ENCODE assay signal across 9 cellular contexts in genomic region chrX:2692221-2693122, GRCh38. TPM values are rescaled to one million over a fixed set of nuclear protein-coding genes. Genes with fewer than 3 reads are reported as not detected.
A peak's percentile ranks its signal among the peaks of the same experiment; 100 is the strongest.
DNase-seq lines count a peak whose midpoint lies in the region; FAIRE-seq and TF ChIP-seq lines count a peak whose summit lies in the region.
"Had no signal": no experiment of that assay in that cellular context is flagged by ENCODE, and none has a peak within 500 bp of the region (broad histone marks: within the 10 kb centered on the region; RNA-seq: fewer than 3 reads in every experiment).

No MANE protein-coding gene starts in this region.

- WGBS in testis, 2 donors: 5 to 6% methylated on average over 25 of the region's 25 CpGs

- H3K27me3 ChIP-seq in keratinocyte (ENCODE audit: control insufficient read depth, extremely low read depth, insufficient read depth, low read length) (no peaks in the 10 kb centered on the region), testis (no peaks in the 10 kb centered on the region)

- no peak for TF ChIP-seq POLR2A in testis (IDR thresholded peaks at IDR 0.05)

- peak overlapping the region; percentile 91 for H3K27ac ChIP-seq in keratinocyte (ENCODE audit: control insufficient read depth, insufficient read depth, low read length)
- H3K27ac ChIP-seq in testis: peak overlapping the region; percentile 85 to 95

- peaks cover 4% of the 10 kb centered on the region for H3K9me1 ChIP-seq in keratinocyte (ENCODE audit: control insufficient read depth, extremely low read depth, insufficient read depth, low read length)

- in situ Hi-C loops in astrocyte of the spinal cord (cut with HindIII; ENCODE audit: low sequenced_read_pairs): no loop called here

- H3K4me3 ChIP-seq in astrocyte of the spinal cord (ENCODE audit: low read depth, low read length) (peak overlapping the region; percentile 78), keratinocyte (ENCODE audit: control insufficient read depth in 2 of 3, extremely low read depth in 1 of 3, insufficient read depth in 2 of 3, low read depth in 1 of 3, low read length in 3 of 3) (peak overlapping the region; percentile 84 to 96 (median 85)), testis (peak overlapping the region; percentile 80 to 98)

- no peaks in the 10 kb centered on the region for H3K9me3 ChIP-seq in keratinocyte (ENCODE audit: control insufficient read depth, low read depth, low read length)
- no peaks in the 10 kb centered on the region for H3K9me3 ChIP-seq in testis

- peaks cover 48% of the 10 kb centered on the region for H3K79me2 ChIP-seq in keratinocyte (ENCODE audit: control insufficient read depth, insufficient read depth, low read length)

- peak overlapping the region; percentile 93 for H3K4me2 ChIP-seq in keratinocyte (ENCODE audit: control insufficient read depth, extremely low read depth, insufficient read depth, low read depth, low read length)

- DNase-seq in activated effector memory CD4-positive, alpha-beta T cell treated with anti-CD3 and anti-CD28 coated beads, Interleukin-2, amount 50 U/mL, for 16 hours: peak; percentile 74
- no peak for DNase-seq in activated effector memory CD4-positive, alpha-beta T cell treated with Interleukin-2 at 50 U/mL for 16 hours
- DNase-seq in astrocyte of the spinal cord (ENCODE audit: low read depth, low spot score) (peak; percentile 62), keratinocyte (ENCODE audit: low read depth, low spot score) (no peak), testis (peak; percentile 63), NCI-H1436 treated with DMSO at 0.1 percent for 48 hours (lab: John Stamatoyannopoulos, UW) (no peak), GM19240 (ENCODE audit: insufficient read length, low spot score) (no peak), globus pallidus (ENCODE audit: low spot score) (no peak)

- H3K9ac ChIP-seq in keratinocyte (ENCODE audit: control insufficient read depth, extremely low read depth, insufficient read depth, low read length): peak overlapping the region; percentile 97

- TF ChIP-seq CTCF in astrocyte of the spinal cord (IDR thresholded peaks at IDR 0.05; ENCODE audit: low read depth, low read length): no peak
- no peak for TF ChIP-seq CTCF in keratinocyte (optimal IDR thresholded peaks at IDR 0.05 in 1 of 3, IDR thresholded peaks at IDR 0.05 in 1 of 3, conservative IDR thresholded peaks at IDR 0.05 in 1 of 3; ENCODE audit: extremely low read depth in 1 of 3, insufficient read depth in 2 of 3, low read length in 3 of 3)
- TF ChIP-seq CTCF in testis (IDR thresholded peaks at IDR 0.05): no peak

- intact Hi-C loops in testis (cut with DNase I; ENCODE audit: low total_unique reads): no loop called here

- dilution Hi-C loops in keratinocyte (cut with MboI; ENCODE audit: extremely low pct_ligation_motif_present, low sequenced_read_pairs): no loop called here

- no peak for FAIRE-seq in keratinocyte (lab: Jason Lieb, UNC)

- H3K4me1 ChIP-seq in keratinocyte (ENCODE audit: control insufficient read depth, extremely low read depth, insufficient read depth, low read length): peaks cover 31% of the 10 kb centered on the region
- H3K4me1 ChIP-seq in testis: peaks cover 44% of the 10 kb centered on the region

- H2AFZ ChIP-seq in keratinocyte (ENCODE audit: control insufficient read depth, low read length): no peak overlapping the region

- no peaks in the 10 kb centered on the region for H3K36me3 ChIP-seq in keratinocyte (ENCODE audit: control insufficient read depth in 2 of 2, extremely low read depth in 1 of 2, insufficient read depth in 2 of 2, low read length in 2 of 2)
- no peaks in the 10 kb centered on the region for H3K36me3 ChIP-seq in testis (ENCODE audit: low read depth, missing control alignments)

- peaks cover 2% of the 10 kb centered on the region for H4K20me1 ChIP-seq in keratinocyte (ENCODE audit: control insufficient read depth, extremely low read depth, insufficient read depth, low read length)

RNA-seq across cellular contexts. Expression of gene CD99, which starts 1.4 kb away (rescaled TPM):
- 33.8 to 165 TPM (median 74.4 TPM) in 3 replicates for polyA plus RNA-seq in keratinocyte
- polyA plus RNA-seq in keratinocyte (2011; ENCODE audit: low read depth): 38.5 TPM
- polyA plus RNA-seq in keratinocyte (2011; cell fraction: cytosol; rRNA removed): 68.5 and 123 TPM in 2 replicates
- polyA plus RNA-seq in keratinocyte (2011; cell fraction: nucleus; rRNA removed): 96.6 and 113 TPM in 2 replicates
- 71.6 and 247 TPM in 2 replicates for polyA plus RNA-seq in keratinocyte (2012; ENCODE audit: low replicate concordance)
- 31.3 to 57.0 TPM (median 41.1 TPM) in 3 replicates for polyA minus RNA-seq in keratinocyte
- 60.2 TPM for polyA minus RNA-seq in keratinocyte (2011; cell fraction: cytosol; rRNA and poly(A)+ RNA removed)
- 26.3 and 33.7 TPM in 2 replicates for polyA minus RNA-seq in keratinocyte (2011; cell fraction: nucleus; rRNA and poly(A)+ RNA removed)
- total RNA-seq in testis: 1,000 to 10,000 TPM in 1 of 2 donors, 100 to 1,000 TPM in 1; 733 to 1,032 TPM
- 450 TPM for polyA plus RNA-seq in testis (ENCODE audit: insufficient read depth, low read depth, low replicate concordance)

RNA-seq across cellular contexts. Expression of gene XG, which starts 59.4 kb away (rescaled TPM):
- polyA plus RNA-seq in keratinocyte (56.5 to 74.4 TPM (median 70.9 TPM) in 3 replicates), testis (ENCODE audit: insufficient read depth, low read depth, low replicate concordance) (0.88 TPM)
- polyA plus RNA-seq in keratinocyte (2011; ENCODE audit: low read depth): 17.7 TPM
- 54.9 and 70.1 TPM in 2 replicates for polyA plus RNA-seq in keratinocyte (2011; cell fraction: cytosol; rRNA removed)
- 87.6 and 94.9 TPM in 2 replicates for polyA plus RNA-seq in keratinocyte (2011; cell fraction: nucleus; rRNA removed)
- polyA plus RNA-seq in keratinocyte (2012; ENCODE audit: low replicate concordance): 46.5 and 57.1 TPM in 2 replicates
- 20.9 to 40.6 TPM (median 37.7 TPM) in 3 replicates for polyA minus RNA-seq in keratinocyte
- polyA minus RNA-seq in keratinocyte (2011; cell fraction: cytosol; rRNA and poly(A)+ RNA removed): 48.2 TPM
- polyA minus RNA-seq in keratinocyte (2011; cell fraction: nucleus; rRNA and poly(A)+ RNA removed): 44.5 and 64.5 TPM in 2 replicates
- total RNA-seq in testis: under 1 TPM; 0.19 to 0.63 TPM
- total RNA-seq: glomerular endothelial cell had no signal

Comparison
In these comparisons a context has a peak if more than half of its experiments do, and no peak if none do; other contexts are left out.
1. DNase-seq: peak in activated effector memory CD4-positive, alpha-beta T cell treated with anti-CD3 and anti-CD28 coated beads, Interleukin-2, amount 50 U/mL, for 16 hours (single experiment), astrocyte of the spinal cord (single experiment) and testis (single experiment); none in activated effector memory CD4-positive, alpha-beta T cell treated with Interleukin-2 at 50 U/mL for 16 hours (single experiment), keratinocyte (single experiment), NCI-H1436 treated with DMSO at 0.1 percent for 48 hours (single experiment), GM19240 (single experiment) and globus pallidus (single experiment).
2. Peak in every context shown above with its lines, with median percentiles within 50 percentile points of each other: H3K4me3 ChIP-seq.